ENCODE assay signal across 8 cellular contexts in genomic region chr17:2057714-2058520, GRCh38. TPM values are rescaled to one million over a fixed set of nuclear protein-coding genes. Genes with fewer than 3 reads are reported as not detected.
DNase-seq lines count a peak whose midpoint lies in the region; ATAC-seq and TF ChIP-seq lines count a peak whose summit lies in the region.

No MANE protein-coding gene starts in this region.

- H3K4me2 ChIP-seq in neuronal stem cell (ENCODE audit: insufficient read depth, low read length, poor library complexity, severe bottlenecking) = peak overlapping the region; percentile 49

- H3K4me3 ChIP-seq in BJ (ENCODE audit: low read depth, low read length) (peak overlapping the region; percentile 79), HFF-Myc (replicated peaks; ENCODE audit: low read depth, low read length) (peak overlapping the region; percentile 81), neuronal stem cell (ENCODE audit: low read length in 2 of 2) (peak overlapping the region in 1 of 2 donors; percentile 64)
- no peak overlapping the region for H3K4me3 ChIP-seq in effector memory CD4-positive, alpha-beta T cell (ENCODE audit: insufficient read depth, low read depth, low read length, poor library complexity, severe bottlenecking)

- peak overlapping the region; percentile 63 for H3K14ac ChIP-seq in neuronal stem cell (ENCODE audit: low read length)

- H3K4me1 ChIP-seq in neuronal stem cell (ENCODE audit: control insufficient read depth in 2 of 2, insufficient read depth in 1 of 2, low read depth in 1 of 2, low read length in 2 of 2) = peaks cover 11 to 17% of the 10 kb centered on the region in 2 donors
- peaks cover 28% of the 10 kb centered on the region for H3K4me1 ChIP-seq in effector memory CD4-positive, alpha-beta T cell (ENCODE audit: control insufficient read depth, insufficient read depth, low read length, poor library complexity, severe bottlenecking)

- no peak overlapping the region for H2BK5ac ChIP-seq in neuronal stem cell (ENCODE audit: low read length)

- H3K36me3 ChIP-seq in BJ (ENCODE audit: control insufficient read depth, insufficient read depth, low read length) (peaks cover 35% of the 10 kb centered on the region), neuronal stem cell (replicated peaks in 1 of 2; ENCODE audit: control insufficient read depth in 2 of 2, insufficient read depth in 2 of 2, low read length in 2 of 2) (peaks cover 5 to 33% of the 10 kb centered on the region in 2 donors)
- peaks cover 18% of the 10 kb centered on the region for H3K36me3 ChIP-seq in effector memory CD4-positive, alpha-beta T cell (ENCODE audit: control insufficient read depth, insufficient read depth, low read length)

- CTCF ChIA-PET in BJ (lab: Yijun Ruan, JAX) = interaction anchor here (0.6 to 9.7 kb wide), 25 partner anchors 10 to 232 kb away, joined by 3 to 310 read pairs (median 5); no protein-coding TSS in a partner anchor

- H3K4ac ChIP-seq in neuronal stem cell (ENCODE audit: low read length) = no peak overlapping the region

- no peak for ATAC-seq in GM18498 (IDR thresholded peaks at IDR 0.05; ENCODE audit: unreplicated experiment)

- no peak for DNase-seq in BJ (ENCODE audit: low read depth)
- DNase-seq in HFF-Myc (ENCODE audit: extremely low read depth, low read depth) = no peak
- peak; percentile 67 for DNase-seq in ecto neural progenitor cell (ENCODE audit: low spot score)
- no peak for DNase-seq in neuronal stem cell (ENCODE audit: low spot score)
- DNase-seq in stimulated activated CD4-positive, alpha-beta T cell treated with anti-CD3 and anti-CD28 coated beads, Interleukin-2, amount 100 ng/mL, for 24 hours = no peak
- DNase-seq in NCI-H1436 (lab: John Stamatoyannopoulos, UW) = no peak
- no peak for DNase-seq in effector memory CD4-positive, alpha-beta T cell

- no peak overlapping the region for H2BK12ac ChIP-seq in neuronal stem cell (ENCODE audit: low read length)

- H2AK5ac ChIP-seq in neuronal stem cell (ENCODE audit: low read depth, low read length) = peak overlapping the region; percentile 56

- TF ChIP-seq CTCF in BJ (IDR thresholded peaks at IDR 0.05; ENCODE audit: insufficient read depth, low read depth, low read length) (no peak), HFF-Myc (IDR thresholded peaks at IDR 0.05; ENCODE audit: low read depth, low read length, missing control alignments) (no peak)

- H2AFZ ChIP-seq in neuronal stem cell (ENCODE audit: low read length) = no peak overlapping the region

- POLR2A ChIA-PET in BJ (lab: Charles Lee) = interaction anchor here (0.6 to 1.2 kb wide), 2 partner anchors 153 to 187 kb away, joined by 3 to 6 read pairs; no protein-coding TSS in a partner anchor

- no peak overlapping the region for H2BK120ac ChIP-seq in neuronal stem cell (ENCODE audit: low read depth, low read length)

- WGBS in neuronal stem cell (ENCODE audit: extremely low coverage in 2 of 2, insufficient read length in 2 of 2, insufficient replicate concordance in 1 of 2), 2 donors = no CpG with 5 or more reads among the region's 98 CpGs

- no peak overlapping the region for H4K8ac ChIP-seq in neuronal stem cell (ENCODE audit: low read depth, low read length)

- no peak overlapping the region for H3K27ac ChIP-seq in neuronal stem cell (replicated peaks; ENCODE audit: low read length)
- no peak overlapping the region for H3K27ac ChIP-seq in effector memory CD4-positive, alpha-beta T cell (ENCODE audit: insufficient read depth, low read length, poor library complexity, severe bottlenecking)

- H3K23ac ChIP-seq in neuronal stem cell (ENCODE audit: low read depth, low read length, poor library complexity) = peak overlapping the region; percentile 83

- H3K18ac ChIP-seq in neuronal stem cell (ENCODE audit: low read length) = peak overlapping the region; percentile 87

- H2BK15ac ChIP-seq in neuronal stem cell (ENCODE audit: low read length) = no peak overlapping the region

- no peaks in the 10 kb centered on the region for H3K27me3 ChIP-seq in BJ (ENCODE audit: control insufficient read depth, insufficient read depth, low read length)
- peaks cover 0 to 83% (median 63%) of the 10 kb centered on the region in 3 experiments for H3K27me3 ChIP-seq in neuronal stem cell (ENCODE audit: control insufficient read depth in 3 of 3, insufficient read depth in 3 of 3, low read depth in 1 of 3, low read length in 3 of 3)
- H3K27me3 ChIP-seq in effector memory CD4-positive, alpha-beta T cell (replicated peaks; ENCODE audit: control insufficient read depth, insufficient read depth, low read length, poor library complexity, severe bottlenecking) = no peaks in the 10 kb centered on the region

- peaks cover 0 to 7% of the 10 kb centered on the region in 2 donors for H3K9me3 ChIP-seq in neuronal stem cell (replicated peaks in 1 of 2; ENCODE audit: control insufficient read depth in 2 of 2, insufficient read depth in 1 of 2, low read depth in 1 of 2, low read length in 2 of 2)
- no peaks in the 10 kb centered on the region for H3K9me3 ChIP-seq in effector memory CD4-positive, alpha-beta T cell (ENCODE audit: control insufficient read depth, low read length)

- H4K91ac ChIP-seq in neuronal stem cell (ENCODE audit: low read depth, low read length, poor library complexity) = no peak overlapping the region

- peak overlapping the region; percentile 77 for H3K9ac ChIP-seq in neuronal stem cell (ENCODE audit: low read depth, low read length, poor library complexity)

- H3K79me1 ChIP-seq in neuronal stem cell (ENCODE audit: low read depth, low read length) = peaks cover 3% of the 10 kb centered on the region

RNA-seq across cellular contexts. Expression of gene HIC1, which starts 3.0 kb away (rescaled TPM):
- polyA plus RNA-seq in BJ (2011; rRNA removed) = 14.8 and 15.1 TPM in 2 replicates
- 10.3 and 11.1 TPM in 2 replicates for polyA minus RNA-seq in BJ (2011; rRNA and poly(A)+ RNA removed)
- polyA plus RNA-seq in neuronal stem cell (2013, experiment 1 of 2) = 0.08 TPM
- polyA plus RNA-seq in neuronal stem cell (2013, experiment 2 of 2) = 0.04 TPM

RNA-seq across cellular contexts. Expression of gene OVCA2, which starts 16.1 kb away (rescaled TPM):
- polyA plus RNA-seq in BJ (2011; rRNA removed) = 42.0 and 56.7 TPM in 2 replicates
- 12.0 and 19.1 TPM in 2 replicates for polyA minus RNA-seq in BJ (2011; rRNA and poly(A)+ RNA removed)
- 13.9 TPM for polyA plus RNA-seq in neuronal stem cell (2013, experiment 1 of 2)
- polyA plus RNA-seq in neuronal stem cell (2013, experiment 2 of 2) = 14.2 TPM

RNA-seq across cellular contexts. Expression of gene DPH1, which starts 28.0 kb away (rescaled TPM):
- 36.1 and 54.6 TPM in 2 replicates for polyA plus RNA-seq in BJ (2011; rRNA removed)
- polyA minus RNA-seq in BJ (2011; rRNA and poly(A)+ RNA removed) = 41.5 and 59.5 TPM in 2 replicates
- 19.6 TPM for polyA plus RNA-seq in neuronal stem cell (2013, experiment 1 of 2)
- 18.0 TPM for polyA plus RNA-seq in neuronal stem cell (2013, experiment 2 of 2)

RNA-seq across cellular contexts. Expression of gene RTN4RL1, which starts 32.8 kb away (rescaled TPM):
- 0.16 and 0.32 TPM in 2 replicates for polyA plus RNA-seq in BJ (2011; rRNA removed)
- 0.05 TPM in 2 replicates for polyA minus RNA-seq in BJ (2011; rRNA and poly(A)+ RNA removed)
- 4.0 TPM for polyA plus RNA-seq in neuronal stem cell (2013, experiment 1 of 2)
- polyA plus RNA-seq in neuronal stem cell (2013, experiment 2 of 2) = 3.9 TPM
